In the genomic region with DNA sequence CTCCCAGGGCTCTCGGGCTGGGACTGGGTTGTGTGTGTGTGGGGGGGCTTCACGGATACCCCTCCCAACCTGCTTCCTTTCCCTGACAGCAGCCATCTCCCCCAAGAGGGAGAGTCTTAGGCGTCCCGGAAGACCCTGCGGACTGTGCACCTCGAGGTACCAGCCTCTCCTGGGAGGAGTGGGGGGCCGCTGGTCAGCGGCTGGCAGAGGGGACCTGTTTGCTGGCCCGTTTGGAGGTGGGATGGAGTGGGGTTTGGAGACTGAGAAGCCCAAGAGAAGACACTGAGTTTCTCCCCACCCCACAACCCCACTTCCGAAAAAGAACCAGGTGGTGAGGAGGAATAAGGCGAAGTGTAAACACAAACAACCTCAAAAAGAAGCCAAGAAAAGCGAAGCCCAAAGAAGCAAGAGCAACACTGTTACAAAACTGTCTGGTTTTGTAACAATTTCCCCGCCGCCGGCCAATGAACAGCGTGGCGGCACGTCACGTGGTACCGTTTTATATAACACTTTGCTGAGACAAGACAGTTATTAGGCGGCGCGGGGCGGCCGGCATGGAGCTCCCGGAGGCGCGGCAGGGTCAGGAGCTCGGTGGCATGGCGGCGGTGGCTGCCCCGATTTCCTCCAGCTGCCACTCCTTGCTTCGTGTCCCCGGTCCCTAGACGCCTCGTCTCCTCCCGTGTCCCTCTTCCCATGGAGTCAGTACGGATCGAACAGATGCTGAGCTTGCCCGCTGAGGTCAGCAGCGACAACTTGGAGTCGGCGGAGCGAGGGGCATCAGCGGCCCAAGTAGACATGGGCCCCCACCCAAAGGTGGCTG, we compare ENCODE assay signal across 8 cellular contexts. TPM values are rescaled to one million over a fixed set of nuclear protein-coding genes. Genes with fewer than 3 reads are reported as not detected.
DNase-seq lines count a peak whose midpoint lies in the region; ATAC-seq and TF ChIP-seq lines count a peak whose summit lies in the region.

A gene (plus strand): TSS at position 531 of the 820 bp plus-strand sequence. CDS start 163 bp downstream, at position 694.

- no peak for TF ChIP-seq CTCF in epithelial cell of esophagus (IDR thresholded peaks at IDR 0.05; ENCODE audit: insufficient read depth, low read depth, low read length, missing control alignments)

- peak; percentile 76 for DNase-seq in NCI-H69 (lab: John Stamatoyannopoulos, UW)
- DNase-seq in activated T-cell treated with anti-CD3 and anti-CD28 coated beads for 4 hours = peak; percentile 48
- DNase-seq in epithelial cell of esophagus (ENCODE audit: low read depth) = peak; percentile 40
- peak; percentile 75 for DNase-seq in mucosa of gallbladder (ENCODE audit: low spot score)
- peak; percentile 34 for DNase-seq in stimulated activated CD8-positive, alpha-beta memory T cell treated with anti-CD3 and anti-CD28 coated beads, Interleukin-4, amount 100 ng/mL, for 24 hours (ENCODE audit: low read depth)

- ATAC-seq in GM18909 (IDR thresholded peaks at IDR 0.05; ENCODE audit: poor library complexity, unreplicated experiment) (peak; percentile 30), HG03039 (IDR thresholded peaks at IDR 0.05; ENCODE audit: unreplicated experiment) (no peak), HG03108 (IDR thresholded peaks at IDR 0.05; ENCODE audit: unreplicated experiment) (no peak)

- no peak within 1 kb of the TSS for H3K4me3 ChIP-seq in epithelial cell of esophagus (ENCODE audit: low read length)

RNA-seq across cellular contexts. Expression of the gene that starts here (rescaled TPM):
- total RNA-seq in mucosa of gallbladder = 4.7 TPM
